In genomic region chr6:121912905-121913304, GRCh38 we compare ENCODE assay signal across 1 cellular context.
TF ChIP-seq lines count a peak whose summit lies in the region.

No MANE protein-coding gene starts in this region.

TF ChIP-seq in HepG2, 621 proteins besides CTCF, POLR2A, EP300 and RAD21 (continued from another document):
- TF ChIP-seq, protein P1, sequence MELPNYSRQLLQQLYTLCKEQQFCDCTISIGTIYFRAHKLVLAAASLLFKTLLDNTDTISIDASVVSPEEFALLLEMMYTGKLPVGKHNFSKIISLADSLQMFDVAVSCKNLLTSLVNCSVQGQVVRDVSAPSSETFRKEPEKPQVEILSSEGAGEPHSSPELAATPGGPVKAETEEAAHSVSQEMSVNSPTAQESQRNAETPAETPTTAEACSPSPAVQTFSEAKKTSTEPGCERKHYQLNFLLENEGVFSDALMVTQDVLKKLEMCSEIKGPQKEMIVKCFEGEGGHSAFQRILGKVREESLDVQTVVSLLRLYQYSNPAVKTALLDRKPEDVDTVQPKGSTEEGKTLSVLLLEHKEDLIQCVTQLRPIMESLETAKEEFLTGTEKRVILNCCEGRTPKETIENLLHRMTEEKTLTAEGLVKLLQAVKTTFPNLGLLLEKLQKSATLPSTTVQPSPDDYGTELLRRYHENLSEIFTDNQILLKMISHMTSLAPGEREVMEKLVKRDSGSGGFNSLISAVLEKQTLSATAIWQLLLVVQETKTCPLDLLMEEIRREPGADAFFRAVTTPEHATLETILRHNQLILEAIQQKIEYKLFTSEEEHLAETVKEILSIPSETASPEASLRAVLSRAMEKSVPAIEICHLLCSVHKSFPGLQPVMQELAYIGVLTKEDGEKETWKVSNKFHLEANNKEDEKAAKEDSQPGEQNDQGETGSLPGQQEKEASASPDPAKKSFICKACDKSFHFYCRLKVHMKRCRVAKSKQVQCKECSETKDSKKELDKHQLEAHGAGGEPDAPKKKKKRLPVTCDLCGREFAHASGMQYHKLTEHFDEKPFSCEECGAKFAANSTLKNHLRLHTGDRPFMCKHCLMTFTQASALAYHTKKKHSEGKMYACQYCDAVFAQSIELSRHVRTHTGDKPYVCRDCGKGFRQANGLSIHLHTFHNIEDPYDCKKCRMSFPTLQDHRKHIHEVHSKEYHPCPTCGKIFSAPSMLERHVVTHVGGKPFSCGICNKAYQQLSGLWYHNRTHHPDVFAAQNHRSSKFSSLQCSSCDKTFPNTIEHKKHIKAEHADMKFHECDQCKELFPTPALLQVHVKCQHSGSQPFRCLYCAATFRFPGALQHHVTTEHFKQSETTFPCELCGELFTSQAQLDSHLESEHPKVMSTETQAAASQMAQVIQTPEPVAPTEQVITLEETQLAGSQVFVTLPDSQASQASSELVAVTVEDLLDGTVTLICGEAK (IDR thresholded peaks at IDR 0.05): no peak
- TF ChIP-seq, protein P1 (CRISPR knock-in tag; IDR thresholded peaks at IDR 0.05): no peak
- TF ChIP-seq REXO4 (CRISPR knock-in tag; IDR thresholded peaks at IDR 0.05; ENCODE audit: borderline replicate concordance): no peak
- TF ChIP-seq ZNF44 (CRISPR knock-in tag; IDR thresholded peaks at IDR 0.05): no peak
- TF ChIP-seq KLF9 (CRISPR knock-in tag; IDR thresholded peaks at IDR 0.05; ENCODE audit: low read depth): no peak
- no peak for TF ChIP-seq FIP1L1 (IDR thresholded peaks at IDR 0.05; ENCODE audit: borderline replicate concordance, insufficient read depth, low read depth, low read length)
- no peak for TF ChIP-seq ZBTB20 (CRISPR knock-in tag; IDR thresholded peaks at IDR 0.05; ENCODE audit: borderline replicate concordance, low read depth)
- TF ChIP-seq, protein P2, sequence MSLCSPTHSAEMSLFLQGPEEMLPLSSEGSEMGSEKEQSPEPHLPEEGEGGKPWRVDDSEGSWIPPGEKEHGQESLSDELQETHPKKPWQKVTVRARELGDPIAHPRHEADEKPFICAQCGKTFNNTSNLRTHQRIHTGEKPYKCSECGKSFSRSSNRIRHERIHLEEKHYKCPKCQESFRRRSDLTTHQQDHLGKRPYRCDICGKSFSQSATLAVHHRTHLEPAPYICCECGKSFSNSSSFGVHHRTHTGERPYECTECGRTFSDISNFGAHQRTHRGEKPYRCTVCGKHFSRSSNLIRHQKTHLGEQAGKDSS (CRISPR knock-in tag; IDR thresholded peaks at IDR 0.05; ENCODE audit: borderline replicate concordance, low read depth): no peak
